ENCODE assay signal across 8 cellular contexts in genomic region chr2:202831241-202831997, GRCh38. TPM values are rescaled to one million over a fixed set of nuclear protein-coding genes. Genes with fewer than 3 reads are reported as not detected.
A peak's percentile ranks its signal among the peaks of the same experiment; 100 is the strongest.
DNase-seq lines count a peak whose midpoint lies in the region; ATAC-seq, FAIRE-seq and TF ChIP-seq lines count a peak whose summit lies in the region.

No MANE protein-coding gene starts in this region.

- H3K4me3 Mint-ChIP-seq in central memory CD8-positive, alpha-beta T cell: no peak overlapping the region

- POLR2A ChIA-PET in HepG2 (lab: Yijun Ruan, JAX): no interaction called here

- peak; percentile 72 for ATAC-seq in central memory CD8-positive, alpha-beta T cell (replicated peaks; ENCODE audit: extremely low read depth, poor library complexity, severe bottlenecking)
- peak; percentile 99 for ATAC-seq in HepG2
- peak; percentile 95 for ATAC-seq in stimulated activated naive CD8-positive, alpha-beta T cell treated with anti-CD3 and anti-CD28 coated beads, Interleukin-15, Interleukin-2, amounts not matched to agents 100 U/mL and 50 U/mL, for 24 hours
- ATAC-seq in HG02840 (IDR thresholded peaks at IDR 0.05; ENCODE audit: low FRiP score, unreplicated experiment): no peak

- no peaks in the 10 kb centered on the region for H4K20me1 ChIP-seq in HepG2 (ENCODE audit: insufficient read depth, low read length)

- no peaks in the 10 kb centered on the region for H3K79me2 ChIP-seq in HepG2 (ENCODE audit: insufficient read depth, low read length)

- H3K9me3 ChIP-seq in HepG2 (ENCODE audit: low read length): no peaks in the 10 kb centered on the region

- intact Hi-C loops in HepG2 (cut with micrococcal nuclease; ENCODE audit: unreplicated experiment): loop anchor here (1.0 to 10.0 kb wide), 8 partner anchors 40 to 1073 kb away; partner anchors contain the start of gene ICA1L

- TF ChIP-seq EP300 in HepG2 (IDR thresholded peaks at IDR 0.05; ENCODE audit: low read depth in 2 of 2, low read length in 2 of 2): no peak
- no peak for TF ChIP-seq EP300 in HepG2 (CRISPR knock-in tag; IDR thresholded peaks at IDR 0.05; ENCODE audit: borderline replicate concordance)

- WGBS in HepG2 (ENCODE audit: low lambda C conversion rate): 10% methylated on average over 4 of the region's 4 CpGs

- H3K9ac ChIP-seq in HepG2 (ENCODE audit: insufficient read depth, low read depth, low read length): no peak overlapping the region

- H2AFZ ChIP-seq in HepG2 (ENCODE audit: low read length): no peak overlapping the region

- H3K9me3 Mint-ChIP-seq in central memory CD8-positive, alpha-beta T cell: no peaks in the 10 kb centered on the region

- no TSS peak for BruUV-seq in HepG2 (replicated peaks; lab: Mats Ljungman, UMichigan)

- H3K4me3 ChIP-seq in HepG2 (replicated peaks in 1 of 3; ENCODE audit: insufficient read depth in 1 of 3, low read depth in 2 of 3, low read length in 3 of 3): no peak overlapping the region

- CTCF ChIA-PET in HepG2 (lab: Yijun Ruan, JAX; ENCODE audit: low intra/inter-chr PET ratio, low total read pairs): interaction anchor here (1.0 to 2.0 kb wide), 4 partner anchors 39 to 291 kb away, joined by 3 to 12 read pairs (median 5); partner anchors contain the start of genes CARF, ICA1L and WDR12

- in situ Hi-C loops in HepG2 (cut with HindIII; ENCODE audit: extremely low pct_ligation_motif_present, low pct_unique_long_range_greater_than_20kb): loop anchor here (25.0 kb wide), 2 partner anchors 981 to 1081 kb away; no protein-coding TSS in a partner anchor

- no peak for DNase-seq in AG09319 (ENCODE audit: extremely low read depth, low read depth)
- peak; percentile 22 for DNase-seq in GM12892 (ENCODE audit: insufficient read length)
- DNase-seq in NAMALWA (ENCODE audit: low spot score): peak; percentile 86
- peak in 4 of 5 donors; percentile 5 to 62 (median 17) for DNase-seq in T-helper 1 cell
- peak in 1 of 2 donors; percentile 32 for DNase-seq in central memory CD8-positive, alpha-beta T cell (ENCODE audit: low spot score in 2 of 2)
- DNase-seq in HepG2 (ENCODE audit: low spot score): peak; percentile 79
- peak; percentile 62 for DNase-seq in stimulated activated naive CD8-positive, alpha-beta T cell treated with anti-CD3 and anti-CD28 coated beads, Interleukin-15, Interleukin-2, amounts not matched to agents 100 U/mL and 50 U/mL, for 24 hours

- peaks cover 4% of the 10 kb centered on the region for H3K36me3 Mint-ChIP-seq in central memory CD8-positive, alpha-beta T cell (ENCODE audit: insufficient read depth)

- H3K4me2 ChIP-seq in HepG2 (ENCODE audit: low read depth, low read length): peak overlapping the region; percentile 44

- TF ChIP-seq CTCF in AG09319 (IDR thresholded peaks at IDR 0.05; ENCODE audit: low read depth, low read length) (peak; percentile 77), HepG2 (CRISPR knock-in tag; IDR thresholded peaks at IDR 0.05) (peak; percentile 95)

- no peak overlapping the region for H3K27ac ChIP-seq in HepG2 (ENCODE audit: extremely low read length, insufficient read depth, low read length)

- H3K27ac Mint-ChIP-seq in central memory CD8-positive, alpha-beta T cell (ENCODE audit: low read depth): peak overlapping the region; percentile 19

- no peaks in the 10 kb centered on the region for H3K27me3 ChIP-seq in HepG2 (ENCODE audit: control insufficient read depth in 1 of 2, insufficient read depth in 2 of 2, low read length in 2 of 2)

- peak; percentile 84 for TF ChIP-seq RAD21 in HepG2 (CRISPR knock-in tag; IDR thresholded peaks at IDR 0.05)

- no peaks in the 10 kb centered on the region for H3K36me3 ChIP-seq in HepG2 (replicated peaks in 1 of 2; ENCODE audit: control insufficient read depth in 1 of 2, insufficient read depth in 2 of 2, low read length in 2 of 2)

- H3K4me1 Mint-ChIP-seq in central memory CD8-positive, alpha-beta T cell: peaks cover 10% of the 10 kb centered on the region

- H3K4me1 ChIP-seq in HepG2 (ENCODE audit: insufficient read depth, low read length): peaks cover 15% of the 10 kb centered on the region

- FAIRE-seq in GM12892 (lab: Jason Lieb, UNC): peak; percentile 83
- FAIRE-seq in HepG2 (lab: Jason Lieb, UNC): peak; percentile 84

- no peaks in the 10 kb centered on the region for H3K27me3 Mint-ChIP-seq in central memory CD8-positive, alpha-beta T cell

- no peak for TF ChIP-seq POLR2A in GM12892 (IDR thresholded peaks at IDR 0.05; ENCODE audit: low read depth, low read length)
- TF ChIP-seq POLR2A in HepG2 (IDR thresholded peaks at IDR 0.05; ENCODE audit: insufficient read depth in 1 of 2, low read depth in 2 of 2, low read length in 2 of 2): no peak

TF ChIP-seq in HepG2, 621 proteins besides CTCF, POLR2A, EP300 and RAD21 (continues in another document):
- TF ChIP-seq ZNF547 (CRISPR knock-in tag; IDR thresholded peaks at IDR 0.05) (no peak), TCF7 (IDR thresholded peaks at IDR 0.05; ENCODE audit: low read depth) (no peak), ZNF557 (CRISPR knock-in tag; IDR thresholded peaks at IDR 0.05) (0 out of 2 replicates have a peak, but pooled peaks have one; percentile 18), ZNF883 (CRISPR knock-in tag; IDR thresholded peaks at IDR 0.05; ENCODE audit: not compliant biosample characterization) (no peak), HNRNPL (IDR thresholded peaks at IDR 0.05; ENCODE audit: low read depth, low read length) (no peak), KMT2B (CRISPR knock-in tag; IDR thresholded peaks at IDR 0.05) (no peak), IRF2 (CRISPR knock-in tag; IDR thresholded peaks at IDR 0.05) (peak; percentile 41; the same call in 1 of the 2 replicates), FIP1L1 (IDR thresholded peaks at IDR 0.05; ENCODE audit: borderline replicate concordance, insufficient read depth, low read depth, low read length) (no peak), KLF13 (CRISPR knock-in tag; IDR thresholded peaks at IDR 0.05) (no peak), ZBTB3 (CRISPR knock-in tag; IDR thresholded peaks at IDR 0.05; ENCODE audit: borderline replicate concordance, low read depth) (no peak), HNRNPLL (IDR thresholded peaks at IDR 0.05; ENCODE audit: low read depth, low read length, poor library complexity, severe bottlenecking) (no peak)
- TF ChIP-seq, protein P1, sequence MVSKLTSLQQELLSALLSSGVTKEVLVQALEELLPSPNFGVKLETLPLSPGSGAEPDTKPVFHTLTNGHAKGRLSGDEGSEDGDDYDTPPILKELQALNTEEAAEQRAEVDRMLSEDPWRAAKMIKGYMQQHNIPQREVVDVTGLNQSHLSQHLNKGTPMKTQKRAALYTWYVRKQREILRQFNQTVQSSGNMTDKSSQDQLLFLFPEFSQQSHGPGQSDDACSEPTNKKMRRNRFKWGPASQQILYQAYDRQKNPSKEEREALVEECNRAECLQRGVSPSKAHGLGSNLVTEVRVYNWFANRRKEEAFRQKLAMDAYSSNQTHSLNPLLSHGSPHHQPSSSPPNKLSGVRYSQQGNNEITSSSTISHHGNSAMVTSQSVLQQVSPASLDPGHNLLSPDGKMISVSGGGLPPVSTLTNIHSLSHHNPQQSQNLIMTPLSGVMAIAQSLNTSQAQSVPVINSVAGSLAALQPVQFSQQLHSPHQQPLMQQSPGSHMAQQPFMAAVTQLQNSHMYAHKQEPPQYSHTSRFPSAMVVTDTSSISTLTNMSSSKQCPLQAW (CRISPR knock-in tag; IDR thresholded peaks at IDR 0.05): peak; percentile 53; the same call in 1 of the 2 replicates
- TF ChIP-seq, protein P2, sequence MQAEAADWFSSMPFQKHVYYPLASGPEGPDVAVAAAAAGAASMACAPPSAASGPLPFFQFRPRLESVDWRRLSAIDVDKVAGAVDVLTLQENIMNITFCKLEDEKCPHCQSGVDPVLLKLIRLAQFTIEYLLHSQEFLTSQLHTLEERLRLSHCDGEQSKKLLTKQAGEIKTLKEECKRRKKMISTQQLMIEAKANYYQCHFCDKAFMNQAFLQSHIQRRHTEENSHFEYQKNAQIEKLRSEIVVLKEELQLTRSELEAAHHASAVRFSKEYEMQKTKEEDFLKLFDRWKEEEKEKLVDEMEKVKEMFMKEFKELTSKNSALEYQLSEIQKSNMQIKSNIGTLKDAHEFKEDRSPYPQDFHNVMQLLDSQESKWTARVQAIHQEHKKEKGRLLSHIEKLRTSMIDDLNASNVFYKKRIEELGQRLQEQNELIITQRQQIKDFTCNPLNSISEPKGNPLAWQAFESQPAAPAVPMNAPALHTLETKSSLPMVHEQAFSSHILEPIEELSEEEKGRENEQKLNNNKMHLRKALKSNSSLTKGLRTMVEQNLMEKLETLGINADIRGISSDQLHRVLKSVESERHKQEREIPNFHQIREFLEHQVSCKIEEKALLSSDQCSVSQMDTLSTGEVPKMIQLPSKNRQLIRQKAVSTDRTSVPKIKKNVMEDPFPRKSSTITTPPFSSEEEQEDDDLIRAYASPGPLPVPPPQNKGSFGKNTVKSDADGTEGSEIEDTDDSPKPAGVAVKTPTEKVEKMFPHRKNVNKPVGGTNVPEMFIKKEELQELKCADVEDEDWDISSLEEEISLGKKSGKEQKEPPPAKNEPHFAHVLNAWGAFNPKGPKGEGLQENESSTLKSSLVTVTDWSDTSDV (CRISPR knock-in tag; IDR thresholded peaks at IDR 0.05): no peak

RNA-seq across cellular contexts. Expression of gene ICA1L, which starts 40.1 kb away (rescaled TPM):
- polyA plus RNA-seq in GM12892 (2012; ENCODE audit: missing spikeins): 3.0 TPM
- total RNA-seq in HepG2 (2016; rRNA removed; fragmentation: Illumina TruSeq; extraction: Trizol): 2.1 and 2.4 TPM in 2 replicates
- total RNA-seq in HepG2 (2016; cell fraction: cytosol; rRNA removed; fragmentation: Illumina TruSeq; extraction: Trizol; ENCODE audit: low read depth): 1.8 and 3.4 TPM in 2 replicates
- total RNA-seq in HepG2 (2016; cell fraction: insoluble cytoplasmic fraction; rRNA removed; fragmentation: Illumina TruSeq; extraction: Trizol): 2.0 and 2.4 TPM in 2 replicates
- 2.4 and 3.0 TPM in 2 replicates for total RNA-seq in HepG2 (2016; cell fraction: membrane; rRNA removed; fragmentation: Illumina TruSeq; extraction: Trizol)
- 3.6 and 5.2 TPM in 2 replicates for total RNA-seq in HepG2 (2016; cell fraction: nucleus; rRNA removed; fragmentation: Illumina TruSeq; extraction: Trizol)
- 1.5 and 2.0 TPM in 2 replicates for polyA plus RNA-seq in HepG2 (2011; rRNA removed)
- polyA plus RNA-seq in HepG2 (2011; cell fraction: cytosol; rRNA removed): 0.47 and 0.77 TPM in 2 replicates
- 1.6 and 2.1 TPM in 2 replicates for polyA plus RNA-seq in HepG2 (2011; cell fraction: nucleus; rRNA removed)
- polyA plus RNA-seq in HepG2 (2012): 0.85 and 1.6 TPM in 2 replicates
- 0.46 and 0.53 TPM in 2 replicates for polyA plus RNA-seq in HepG2 (2016; cell fraction: cytosol; fragmentation: Illumina TruSeq; extraction: Trizol; ENCODE audit: low read depth)
- 1.6 and 2.1 TPM in 2 replicates for polyA plus RNA-seq in HepG2 (2016; cell fraction: insoluble cytoplasmic fraction; fragmentation: Illumina TruSeq; extraction: Trizol; ENCODE audit: low read depth)
- polyA plus RNA-seq in HepG2 (2016; cell fraction: membrane; fragmentation: Illumina TruSeq; extraction: Trizol; ENCODE audit: low read depth): 0.85 and 1.3 TPM in 2 replicates
- polyA plus RNA-seq in HepG2 (2016; cell fraction: nucleus; fragmentation: Illumina TruSeq; extraction: Trizol; ENCODE audit: insufficient read depth, low read depth): 4.9 and 5.1 TPM in 2 replicates
- 0.40 and 0.56 TPM in 2 replicates for polyA minus RNA-seq in HepG2 (2011; rRNA and poly(A)+ RNA removed; ENCODE audit: low replicate concordance)
- 1.4 and 3.0 TPM in 2 replicates for polyA minus RNA-seq in HepG2 (2011; cell fraction: cytosol; rRNA and poly(A)+ RNA removed)
- polyA minus RNA-seq in HepG2 (2011; cell fraction: nucleus; rRNA and poly(A)+ RNA removed): 6.4 and 7.5 TPM in 2 replicates
